40 cellular contexts compared by ENCODE assay signal in genomic region chr6:29325777-29326176, GRCh38. TPM values are rescaled to one million over a fixed set of nuclear protein-coding genes. Genes with fewer than 3 reads are reported as not detected.
"Had no signal": no experiment of that assay in that cellular context is flagged by ENCODE, and none has a peak within 500 bp of the region (broad histone marks: within the 10 kb centered on the region; RNA-seq: fewer than 3 reads in every experiment).

No MANE protein-coding gene starts in this region.

- H3K27me3 ChIP-seq: adrenal gland, ascending aorta, body of pancreas, brain microvascular endothelial cell, breast epithelium, cardiac muscle cell had no signal

- H3K27ac ChIP-seq: adrenal gland, ascending aorta, body of pancreas, brain microvascular endothelial cell, breast epithelium, cardiac muscle cell had no signal

- ATAC-seq: activated naive CD4-positive, alpha-beta T cell treated with anti-CD3 and anti-CD28 coated beads, Interleukin-2, amount 50 U/mL, for 72 hours; activated naive CD8-positive, alpha-beta T cell treated with anti-CD3 and anti-CD28 coated beads, Interleukin-2, amount 50 U/mL, for 24 hours; activated T-cell treated with anti-CD3 and anti-CD28 coated beads, Interleukin-2, amount 50 U/mL, for 4 hours; activated T-cell treated with anti-CD3 and anti-CD28 coated beads, Interleukin-2, amount 50 U/mL, for 72 hours; activated T-helper 17 cell treated with anti-CD3 and anti-CD28 coated beads, Interleukin-2, amount 50 U/mL, for 72 hours; body of pancreas had no signal

- H3K36me3 ChIP-seq: adrenal gland, ascending aorta, brain microvascular endothelial cell, breast epithelium, cardiac muscle cell had no signal

- H3K9me3 ChIP-seq: adrenal gland, ascending aorta, body of pancreas, breast epithelium had no signal

- DNase-seq: activated effector memory CD4-positive, alpha-beta T cell treated with anti-CD3 and anti-CD28 coated beads, Interleukin-2, amount 50 U/mL, for 16 hours; activated effector memory CD4-positive, alpha-beta T cell treated with Interleukin-2 at 50 U/mL for 16 hours; activated gamma-delta T cell; activated gamma-delta T cell treated with Interleukin-2 at 50 U/mL for 16 hours; activated naive CD4-positive, alpha-beta T cell; activated naive CD4-positive, alpha-beta T cell treated with anti-CD3 and anti-CD28 coated beads for 36 hours; activated naive CD4-positive, alpha-beta T cell treated with anti-CD3 and anti-CD28 coated beads, Interleukin-2, amount 10 ng/mL, durations not matched to agents 7 days and 5 days; activated naive CD4-positive, alpha-beta T cell treated with anti-CD3 and anti-CD28 coated beads, Interleukin-2, amount 50 U/mL, for 16 hours; activated naive CD4-positive, alpha-beta T cell treated with Interleukin-2 at 50 U/mL for 16 hours; activated naive CD8-positive, alpha-beta T cell treated with anti-CD3 and anti-CD28 coated beads for 36 hours; activated naive CD8-positive, alpha-beta T cell treated with anti-CD3 and anti-CD28 coated beads, Interleukin-2, amount 10 ng/mL, durations not matched to agents 7 days and 5 days; activated naive CD8-positive, alpha-beta T cell treated with anti-CD3 and anti-CD28 coated beads, Interleukin-2, amount 50 U/mL, for 24 hours; activated T-cell treated with anti-CD3 and anti-CD28 coated beads, Interleukin-2, amount 50 U/mL, for 1 hour; activated T-cell treated with anti-CD3 and anti-CD28 coated beads, Interleukin-2, amount 50 U/mL, for 24 hours; activated T-cell treated with anti-CD3 and anti-CD28 coated beads, Interleukin-2, amount 50 U/mL, for 4 hours; activated T-cell treated with anti-CD3 and anti-CD28 coated beads, Interleukin-2, amount 50 U/mL, for 48 hours; activated T-cell treated with anti-CD3 and anti-CD28 coated beads, Interleukin-2, amount 50 U/mL, for 72 hours; adrenal gland; amniotic stem cell; amygdala; anterior cingulate cortex; aorta; body of pancreas; brain microvascular endothelial cell; caudate nucleus; central memory CD4-positive, alpha-beta T cell; cerebellar nuclear complex had no signal

- H3K4me3 ChIP-seq: adrenal gland, ascending aorta, body of pancreas, breast epithelium, cardiac muscle cell had no signal

- H3K4me1 ChIP-seq: adrenal gland, ascending aorta, body of pancreas, breast epithelium had no signal

- FAIRE-seq: astrocyte, bronchial epithelial cell had no signal

RNA-seq across cellular contexts. Expression of gene OR14J1, which starts 24.3 kb away (rescaled TPM):
- total RNA-seq: activated naive CD4-positive, alpha-beta T cell treated with anti-CD3 and anti-CD28 coated beads for 36 hours; activated naive CD4-positive, alpha-beta T cell treated with anti-CD3 and anti-CD28 coated beads, Interleukin-2, amount 50 U/mL, for 72 hours; activated naive CD8-positive, alpha-beta T cell treated with anti-CD3 and anti-CD28 coated beads for 36 hours; activated naive CD8-positive, alpha-beta T cell treated with anti-CD3 and anti-CD28 coated beads, Interleukin-2, amount 10 ng/mL, durations not matched to agents 7 days and 5 days; activated T-cell treated with anti-CD3 and anti-CD28 coated beads, Interleukin-2, amount 50 U/mL, for 4 hours; activated T-cell treated with anti-CD3 and anti-CD28 coated beads, Interleukin-2, amount 50 U/mL, for 72 hours; activated T-helper 1 cell treated with anti-CD3 and anti-CD28 coated beads, Interleukin-12 subunit alpha, Interleukin-12 subunit beta, Interleukin-2, Interleukin-4 antibody, amounts not matched to agents 30 ng/mL and 10 ng/mL and 1 ng/mL, durations not matched to agents 14 hours and 24 hours and 36 hours; activated T-helper 17 cell treated with anti-CD3 and anti-CD28 coated beads, Interleukin-2, amount 50 U/mL, for 72 hours; activated T-helper 2 cell treated with anti-CD3 and anti-CD28 coated beads, Interferon-gamma antibody, Interleukin-2, Interleukin-4, amounts not matched to agents 10 μg/mL and 5 μg/mL and 100 μg/mL, durations not matched to agents 14 hours and 24 hours and 36 hours; adrenal gland; aorta; ascending aorta; astrocyte; body of pancreas; breast epithelium; bronchial epithelial cell; cardiac muscle cell; cardiac septum; chondrocyte had no signal
- polyA plus RNA-seq: adipose tissue, adrenal gland, aorta, cardiac muscle cell had no signal

RNA-seq across cellular contexts. Expression of gene OR5V1, which starts 42.9 kb away (rescaled TPM):
- total RNA-seq: activated naive CD4-positive, alpha-beta T cell treated with anti-CD3 and anti-CD28 coated beads for 36 hours; activated naive CD4-positive, alpha-beta T cell treated with anti-CD3 and anti-CD28 coated beads, Interleukin-2, amount 50 U/mL, for 72 hours; activated naive CD8-positive, alpha-beta T cell treated with anti-CD3 and anti-CD28 coated beads for 36 hours; activated naive CD8-positive, alpha-beta T cell treated with anti-CD3 and anti-CD28 coated beads, Interleukin-2, amount 10 ng/mL, durations not matched to agents 7 days and 5 days; activated T-cell treated with anti-CD3 and anti-CD28 coated beads, Interleukin-2, amount 50 U/mL, for 4 hours; activated T-cell treated with anti-CD3 and anti-CD28 coated beads, Interleukin-2, amount 50 U/mL, for 72 hours; activated T-helper 1 cell treated with anti-CD3 and anti-CD28 coated beads, Interleukin-12 subunit alpha, Interleukin-12 subunit beta, Interleukin-2, Interleukin-4 antibody, amounts not matched to agents 30 ng/mL and 10 ng/mL and 1 ng/mL, durations not matched to agents 14 hours and 24 hours and 36 hours; activated T-helper 17 cell treated with anti-CD3 and anti-CD28 coated beads, Interleukin-2, amount 50 U/mL, for 72 hours; activated T-helper 2 cell treated with anti-CD3 and anti-CD28 coated beads, Interferon-gamma antibody, Interleukin-2, Interleukin-4, amounts not matched to agents 10 μg/mL and 5 μg/mL and 100 μg/mL, durations not matched to agents 14 hours and 24 hours and 36 hours; adrenal gland; aorta; ascending aorta; astrocyte; body of pancreas; breast epithelium; bronchial epithelial cell; cardiac muscle cell; cardiac septum; cerebellum; chondrocyte had no signal
- polyA plus RNA-seq: adipose tissue, adrenal gland, aorta, cardiac muscle cell had no signal

RNA-seq across cellular contexts. Expression of gene OR12D3, which starts 49.3 kb away (rescaled TPM):
- total RNA-seq: activated naive CD4-positive, alpha-beta T cell treated with anti-CD3 and anti-CD28 coated beads for 36 hours; activated naive CD4-positive, alpha-beta T cell treated with anti-CD3 and anti-CD28 coated beads, Interleukin-2, amount 50 U/mL, for 72 hours; activated naive CD8-positive, alpha-beta T cell treated with anti-CD3 and anti-CD28 coated beads for 36 hours; activated naive CD8-positive, alpha-beta T cell treated with anti-CD3 and anti-CD28 coated beads, Interleukin-2, amount 10 ng/mL, durations not matched to agents 7 days and 5 days; activated T-cell treated with anti-CD3 and anti-CD28 coated beads, Interleukin-2, amount 50 U/mL, for 4 hours; activated T-cell treated with anti-CD3 and anti-CD28 coated beads, Interleukin-2, amount 50 U/mL, for 72 hours; activated T-helper 1 cell treated with anti-CD3 and anti-CD28 coated beads, Interleukin-12 subunit alpha, Interleukin-12 subunit beta, Interleukin-2, Interleukin-4 antibody, amounts not matched to agents 30 ng/mL and 10 ng/mL and 1 ng/mL, durations not matched to agents 14 hours and 24 hours and 36 hours; activated T-helper 17 cell treated with anti-CD3 and anti-CD28 coated beads, Interleukin-2, amount 50 U/mL, for 72 hours; activated T-helper 2 cell treated with anti-CD3 and anti-CD28 coated beads, Interferon-gamma antibody, Interleukin-2, Interleukin-4, amounts not matched to agents 10 μg/mL and 5 μg/mL and 100 μg/mL, durations not matched to agents 14 hours and 24 hours and 36 hours; adrenal gland; aorta; ascending aorta; astrocyte; body of pancreas; breast epithelium; bronchial epithelial cell; cardiac muscle cell; cardiac septum; cerebellum; chondrocyte had no signal
- polyA plus RNA-seq: adipose tissue, adrenal gland, aorta, cardiac muscle cell had no signal
